Comparison of ENCODE assay signal across 8 cellular contexts in the genomic region with DNA sequence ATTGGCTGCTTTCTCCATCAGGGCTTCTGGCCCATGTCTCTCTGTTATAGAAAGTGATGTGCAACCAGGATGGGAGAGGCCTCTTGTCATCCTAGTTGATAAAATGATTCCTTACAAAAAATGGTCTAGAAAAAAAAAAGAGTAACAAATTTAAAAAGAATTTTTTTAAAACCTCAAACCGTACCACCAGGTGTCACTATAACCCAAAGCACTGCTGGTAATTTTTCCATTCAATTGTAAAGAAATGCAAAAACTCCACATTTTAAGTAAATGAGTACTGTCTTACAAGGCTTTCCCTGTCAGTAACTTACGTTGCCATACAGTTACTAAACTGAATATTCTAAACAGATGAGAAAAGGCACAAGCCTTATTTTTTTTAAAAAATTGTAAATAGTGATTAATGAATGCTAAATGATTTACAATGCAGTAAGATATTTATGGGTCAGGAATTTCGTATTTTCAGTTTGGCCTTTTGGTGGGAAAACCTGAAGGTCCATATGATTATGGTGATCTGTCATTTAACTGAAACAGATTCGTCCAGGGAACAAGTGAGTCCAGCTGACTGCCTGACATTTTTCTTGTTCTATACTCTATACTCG.
A peak's percentile ranks its signal among the peaks of the same experiment; 100 is the strongest.
DNase-seq lines count a peak whose midpoint lies in the region; ATAC-seq, FAIRE-seq and TF ChIP-seq lines count a peak whose summit lies in the region.

No MANE protein-coding gene starts in this region.

- no peaks in the 10 kb centered on the region for H3K4me1 Mint-ChIP-seq in activated CD8-positive, alpha-beta memory T cell treated with anti-CD3 and anti-CD28 coated beads, Interleukin-2, amount 10 ng/mL, durations not matched to agents 7 days and 5 days

- no TSS peak for BruUV-seq in GM12878 (replicated peaks; lab: Mats Ljungman, UMichigan)

- peak; percentile 81 for TF ChIP-seq RAD21 in GM12878 (IDR thresholded peaks at IDR 0.05; ENCODE audit: insufficient read depth, low read depth, low read length)

- H3K27me3 Mint-ChIP-seq in activated CD8-positive, alpha-beta memory T cell treated with anti-CD3 and anti-CD28 coated beads, Interleukin-2, amount 10 ng/mL, durations not matched to agents 7 days and 5 days: peaks cover 9% of the 10 kb centered on the region

- peak; percentile 27 for TF ChIP-seq CTCF in NB4 (IDR thresholded peaks at IDR 0.05; ENCODE audit: low read depth, low read length)
- peak; percentile 29 to 59 (median 38); a peak in 5 of 6 replicates for TF ChIP-seq CTCF in GM12878 (IDR thresholded peaks at IDR 0.05 in 2 of 3, conservative IDR thresholded peaks at IDR 0.05 in 1 of 3; ENCODE audit: control insufficient read depth in 2 of 3, extremely low read depth in 1 of 3, insufficient read depth in 1 of 3, low read depth in 3 of 3, low read length in 3 of 3)

- H4K20me1 ChIP-seq in GM12878 (ENCODE audit: control insufficient read depth, insufficient read depth): no peaks in the 10 kb centered on the region

- no peaks in the 10 kb centered on the region for H3K9me3 Mint-ChIP-seq in activated CD8-positive, alpha-beta memory T cell treated with anti-CD3 and anti-CD28 coated beads, Interleukin-2, amount 10 ng/mL, durations not matched to agents 7 days and 5 days (ENCODE audit: low read depth)

- H3K4me2 ChIP-seq in GM12878 (ENCODE audit: control insufficient read depth, insufficient read depth): no peak overlapping the region

- H3K79me2 ChIP-seq in GM12878 (ENCODE audit: control insufficient read depth, insufficient read depth, low read length): no peaks in the 10 kb centered on the region

- no peak overlapping the region for H3K9ac ChIP-seq in GM12878 (ENCODE audit: control insufficient read depth, insufficient read depth, low read length)

- TF ChIP-seq EP300 in GM12878 (IDR thresholded peaks at IDR 0.05; ENCODE audit: borderline replicate concordance in 1 of 2, control insufficient read depth in 1 of 2, low read depth in 2 of 2, low read length in 2 of 2): no peak

- in situ Hi-C loops in GM12878 (cut with MboI): loop anchor here (10.0 kb wide), 1 partner anchor 701 kb away; no protein-coding TSS in a partner anchor

- no peak for ATAC-seq in GM12878
- ATAC-seq in activated CD8-positive, alpha-beta memory T cell treated with anti-CD3 and anti-CD28 coated beads, Interleukin-2, amount 10 ng/mL, durations not matched to agents 7 days and 5 days: no peak

- no peaks in the 10 kb centered on the region for H3K36me3 Mint-ChIP-seq in activated CD8-positive, alpha-beta memory T cell treated with anti-CD3 and anti-CD28 coated beads, Interleukin-2, amount 10 ng/mL, durations not matched to agents 7 days and 5 days

- no peaks in the 10 kb centered on the region for H3K36me3 ChIP-seq in GM12878 (ENCODE audit: control insufficient read depth in 2 of 2, insufficient read depth in 2 of 2, low read length in 1 of 2)

- CTCF ChIA-PET in GM12878 (lab: Yijun Ruan, JAX): interaction anchor here (0.9 to 2.5 kb wide), 8 partner anchors 19 to 698 kb away, joined by 3 to 17 read pairs (median 4); no protein-coding TSS in a partner anchor
- CTCF ChIA-PET in activated CD8-positive, alpha-beta memory T cell treated with anti-CD3 and anti-CD28 coated beads, Interleukin-2, amount 10 ng/mL, durations not matched to agents 7 days and 5 days (lab: Charles Lee): no interaction called here

- TF ChIP-seq POLR2A in NB4 (IDR thresholded peaks at IDR 0.05; ENCODE audit: extremely low read depth, insufficient read length): no peak
- TF ChIP-seq POLR2A in GM12878 (IDR thresholded peaks at IDR 0.05; ENCODE audit: low read depth, low read length): no peak

- H3K4me3 Mint-ChIP-seq in activated CD8-positive, alpha-beta memory T cell treated with anti-CD3 and anti-CD28 coated beads, Interleukin-2, amount 10 ng/mL, durations not matched to agents 7 days and 5 days: no peak overlapping the region

- DNase-seq in NOMO-1 treated with DMSO at 0.1 percent for 48 hours (lab: John Stamatoyannopoulos, UW; ENCODE audit: unreplicated experiment) (peak; percentile 14), NOMO-1 treated with dmso at 0.1 percent for 144 hours (lab: John Stamatoyannopoulos, UW; ENCODE audit: unreplicated experiment) (no peak), NB4 (ENCODE audit: low read depth) (peak; percentile 45), GM12878 (ENCODE audit: low read depth, low spot score) (no peak), medulla oblongata (ENCODE audit: extremely low spot score) (peak; percentile 48)
- no peak for DNase-seq in activated CD8-positive, alpha-beta memory T cell treated with anti-CD3 and anti-CD28 coated beads, Interleukin-2, amount 10 ng/mL, durations not matched to agents 7 days and 5 days
- no peak for DNase-seq in activated CD8-positive, alpha-beta memory T cell treated with anti-CD3 and anti-CD28 coated beads for 24 hours
- no peak for DNase-seq in activated T-cell treated with anti-CD3 and anti-CD28 coated beads, Interleukin-2, amount 50 U/mL, for 48 hours

- no peak overlapping the region for H3K27ac Mint-ChIP-seq in activated CD8-positive, alpha-beta memory T cell treated with anti-CD3 and anti-CD28 coated beads, Interleukin-2, amount 10 ng/mL, durations not matched to agents 7 days and 5 days

- no peaks in the 10 kb centered on the region for H3K4me1 ChIP-seq in GM12878 (ENCODE audit: control insufficient read depth, insufficient read depth, low read length)

- H3K4me3 ChIP-seq in NB4 (ENCODE audit: low read depth, low read length): no peak overlapping the region
- no peak overlapping the region for H3K4me3 ChIP-seq in GM12878

- WGBS in GM12878 (ENCODE audit: insufficient coverage, insufficient replicate concordance, low lambda C conversion rate, missing lambda C conversion rate): 8% methylated on average over 5 of the region's 5 CpGs

- H3K9me3 ChIP-seq in GM12878 (replicated peaks; ENCODE audit: control insufficient read depth, insufficient read depth, low read length): no peaks in the 10 kb centered on the region

- intact Hi-C loops in GM12878 (cut with micrococcal nuclease; ENCODE audit: unreplicated experiment): loop anchor here (1.0 kb wide), 2 partner anchors 126 to 701 kb away; no protein-coding TSS in a partner anchor

- no peak overlapping the region for H2AFZ ChIP-seq in GM12878 (ENCODE audit: control insufficient read depth, low read depth, low read length)

- RAD21 ChIA-PET in GM12878 (lab: Charles Lee; ENCODE audit: unreplicated experiment): interaction anchor here (0.9 to 1.5 kb wide), 2 partner anchors 12 to 127 kb away, joined by 3 read pairs; no protein-coding TSS in a partner anchor

- POLR2A ChIA-PET in GM12878 (lab: Charles Lee): no interaction called here

- no peak overlapping the region for H3K27ac ChIP-seq in GM12878 (ENCODE audit: control insufficient read depth, insufficient read depth)

- SMC1A ChIA-PET in GM12878 (lab: Charles Lee; ENCODE audit: uncharacterized antibody, unreplicated experiment): interaction anchor here (1.0 to 2.1 kb wide), 5 partner anchors 10 to 129 kb away, joined by 4 to 9 read pairs (median 6); no protein-coding TSS in a partner anchor

- FAIRE-seq in GM12878 (lab: Jason Lieb, UNC): peak; percentile 27

- no peaks in the 10 kb centered on the region for H3K27me3 ChIP-seq in GM12878 (replicated peaks in 1 of 2; ENCODE audit: control insufficient read depth in 2 of 2, insufficient read depth in 2 of 2, low read length in 1 of 2)

TF ChIP-seq in GM12878, 131 proteins besides CTCF, POLR2A, EP300 and RAD21 (continues in another document):
- TF ChIP-seq, protein P1, sequence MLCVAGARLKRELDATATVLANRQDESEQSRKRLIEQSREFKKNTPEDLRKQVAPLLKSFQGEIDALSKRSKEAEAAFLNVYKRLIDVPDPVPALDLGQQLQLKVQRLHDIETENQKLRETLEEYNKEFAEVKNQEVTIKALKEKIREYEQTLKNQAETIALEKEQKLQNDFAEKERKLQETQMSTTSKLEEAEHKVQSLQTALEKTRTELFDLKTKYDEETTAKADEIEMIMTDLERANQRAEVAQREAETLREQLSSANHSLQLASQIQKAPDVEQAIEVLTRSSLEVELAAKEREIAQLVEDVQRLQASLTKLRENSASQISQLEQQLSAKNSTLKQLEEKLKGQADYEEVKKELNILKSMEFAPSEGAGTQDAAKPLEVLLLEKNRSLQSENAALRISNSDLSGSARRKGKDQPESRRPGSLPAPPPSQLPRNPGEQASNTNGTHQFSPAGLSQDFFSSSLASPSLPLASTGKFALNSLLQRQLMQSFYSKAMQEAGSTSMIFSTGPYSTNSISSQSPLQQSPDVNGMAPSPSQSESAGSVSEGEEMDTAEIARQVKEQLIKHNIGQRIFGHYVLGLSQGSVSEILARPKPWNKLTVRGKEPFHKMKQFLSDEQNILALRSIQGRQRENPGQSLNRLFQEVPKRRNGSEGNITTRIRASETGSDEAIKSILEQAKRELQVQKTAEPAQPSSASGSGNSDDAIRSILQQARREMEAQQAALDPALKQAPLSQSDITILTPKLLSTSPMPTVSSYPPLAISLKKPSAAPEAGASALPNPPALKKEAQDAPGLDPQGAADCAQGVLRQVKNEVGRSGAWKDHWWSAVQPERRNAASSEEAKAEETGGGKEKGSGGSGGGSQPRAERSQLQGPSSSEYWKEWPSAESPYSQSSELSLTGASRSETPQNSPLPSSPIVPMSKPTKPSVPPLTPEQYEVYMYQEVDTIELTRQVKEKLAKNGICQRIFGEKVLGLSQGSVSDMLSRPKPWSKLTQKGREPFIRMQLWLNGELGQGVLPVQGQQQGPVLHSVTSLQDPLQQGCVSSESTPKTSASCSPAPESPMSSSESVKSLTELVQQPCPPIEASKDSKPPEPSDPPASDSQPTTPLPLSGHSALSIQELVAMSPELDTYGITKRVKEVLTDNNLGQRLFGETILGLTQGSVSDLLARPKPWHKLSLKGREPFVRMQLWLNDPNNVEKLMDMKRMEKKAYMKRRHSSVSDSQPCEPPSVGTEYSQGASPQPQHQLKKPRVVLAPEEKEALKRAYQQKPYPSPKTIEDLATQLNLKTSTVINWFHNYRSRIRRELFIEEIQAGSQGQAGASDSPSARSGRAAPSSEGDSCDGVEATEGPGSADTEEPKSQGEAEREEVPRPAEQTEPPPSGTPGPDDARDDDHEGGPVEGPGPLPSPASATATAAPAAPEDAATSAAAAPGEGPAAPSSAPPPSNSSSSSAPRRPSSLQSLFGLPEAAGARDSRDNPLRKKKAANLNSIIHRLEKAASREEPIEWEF (IDR thresholded peaks at IDR 0.05; ENCODE audit: insufficient replicate concordance, low read depth, low read length): no peak
- TF ChIP-seq JUND (IDR thresholded peaks at IDR 0.05; ENCODE audit: low read depth, low read length): no peak
- no peak for TF ChIP-seq GATAD2B (conservative IDR thresholded peaks at IDR 0.05; ENCODE audit: low read depth)
- TF ChIP-seq IKZF2 (IDR thresholded peaks at IDR 0.05): no peak
- TF ChIP-seq RUNX3 (IDR thresholded peaks at IDR 0.05; ENCODE audit: low read length): peak; percentile 23; the same call in 1 of the 2 replicates
- no peak for TF ChIP-seq CEBPB (IDR thresholded peaks at IDR 0.05; ENCODE audit: borderline replicate concordance in 1 of 2, low read depth in 2 of 2, low read length in 2 of 2)
- peak; percentile 91; the same call in 1 of the 2 replicates for TF ChIP-seq SMC3 (IDR thresholded peaks at IDR 0.05; ENCODE audit: borderline replicate concordance, low read length)
- TF ChIP-seq STAT3 (IDR thresholded peaks at IDR 0.05; ENCODE audit: low read depth, low read length): no peak

Comparison
In these comparisons a context has a peak if more than half of its experiments do, and no peak if none do; other contexts are left out.
1. DNase-seq: peak in NOMO-1 treated with DMSO at 0.1 percent for 48 hours (single experiment), NB4 (single experiment) and medulla oblongata (single experiment); none in NOMO-1 treated with dmso at 0.1 percent for 144 hours (single experiment), GM12878 (single experiment), activated CD8-positive, alpha-beta memory T cell treated with anti-CD3 and anti-CD28 coated beads, Interleukin-2, amount 10 ng/mL, durations not matched to agents 7 days and 5 days (single experiment), activated CD8-positive, alpha-beta memory T cell treated with anti-CD3 and anti-CD28 coated beads for 24 hours (single experiment) and activated T-cell treated with anti-CD3 and anti-CD28 coated beads, Interleukin-2, amount 50 U/mL, for 48 hours (0 of 2).